Comparison of ENCODE assay signal across 20 cellular contexts in the genomic region with DNA sequence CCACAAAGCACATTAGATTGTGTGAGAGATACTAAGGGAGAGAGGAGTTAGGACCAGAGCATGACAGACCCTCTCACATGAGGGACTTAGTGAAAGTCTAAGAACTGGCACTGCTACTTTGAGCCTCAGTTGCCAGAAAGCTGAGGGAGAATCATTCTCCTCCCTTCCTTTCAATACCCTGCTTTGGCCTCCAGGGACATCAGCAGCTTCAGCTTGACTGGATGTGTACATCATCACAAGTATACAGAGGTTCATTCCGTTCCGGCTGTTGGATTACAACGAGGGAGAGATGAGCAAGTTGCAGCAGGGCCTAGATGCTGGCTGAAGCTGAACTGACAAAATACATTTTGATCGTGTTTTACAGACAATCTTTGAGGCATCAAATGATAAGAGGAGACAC. TPM values are rescaled to one million over a fixed set of nuclear protein-coding genes. Genes with fewer than 3 reads are reported as not detected.
DNase-seq lines count a peak whose midpoint lies in the region; ATAC-seq and TF ChIP-seq lines count a peak whose summit lies in the region.
"Had no signal": no experiment of that assay in that cellular context is flagged by ENCODE, and none has a peak within 500 bp of the region (broad histone marks: within the 10 kb centered on the region; RNA-seq: fewer than 3 reads in every experiment).

No MANE protein-coding gene starts in this region.

- H4K91ac ChIP-seq in neuronal stem cell (ENCODE audit: low read depth, low read length, poor library complexity), result no peak overlapping the region

- WGBS in neuronal stem cell (ENCODE audit: extremely low coverage in 2 of 2, insufficient read length in 2 of 2, insufficient replicate concordance in 1 of 2), 2 donors, result no CpG with 5 or more reads among the region's 4 CpGs
- 79 to 86% methylated on average over 4 of the region's 4 CpGs for WGBS in tibial nerve, 2 donors

- H3K23ac ChIP-seq in neuronal stem cell (ENCODE audit: low read depth, low read length, poor library complexity), result no peak overlapping the region

- DNase-seq in GM10266 (ENCODE audit: extremely low spot score) (no peak), SK-N-DZ (ENCODE audit: low spot score) (peak; percentile 55), neuronal stem cell (ENCODE audit: low spot score) (no peak), tibial nerve (ENCODE audit: low spot score in 2 of 2) (no peak), midbrain (lab: John Stamatoyannopoulos, UW) (no peak), dedifferentiated amniotic fluid mesenchymal stem cell (ENCODE audit: extremely low spot score) (no peak)
- DNase-seq: activated CD4-positive, alpha-beta T cell treated with anti-CD3 and anti-CD28 coated beads, Interleukin-2, amount 10 ng/mL, durations not matched to agents 24 days and 14 days; activated naive CD8-positive, alpha-beta T cell treated with anti-CD3 and anti-CD28 coated beads, Interleukin-2, amount 50 U/mL, for 24 hours; AML-193; body of pancreas; effector memory CD4-positive, alpha-beta T cell; NCI-H1105 treated with DMSO at 0.1 percent for 48 hours; stimulated activated CD4-positive, alpha-beta T cell treated with anti-CD3 and anti-CD28 coated beads, Interleukin-1b, Interleukin-23, amount 100 ng/mL, for 48 hours had no signal

- no peak overlapping the region for H2BK15ac ChIP-seq in neuronal stem cell (ENCODE audit: low read length)

- H3K27ac ChIP-seq in neuronal stem cell (replicated peaks; ENCODE audit: low read length) (no peak overlapping the region), tibial nerve (no peak overlapping the region)
- H3K27ac ChIP-seq: body of pancreas, RWPE1, thoracic aorta had no signal

- H3K9me3 ChIP-seq in neuronal stem cell (replicated peaks in 1 of 2; ENCODE audit: control insufficient read depth in 2 of 2, insufficient read depth in 1 of 2, low read depth in 1 of 2, low read length in 2 of 2) (no peaks in the 10 kb centered on the region), tibial nerve (no peaks in the 10 kb centered on the region)
- H3K9me3 ChIP-seq: body of pancreas, HAP-1, thoracic aorta had no signal

- no peak overlapping the region for H3K14ac ChIP-seq in neuronal stem cell (ENCODE audit: low read length)

- no peak for TF ChIP-seq EP300 in tibial nerve (IDR thresholded peaks at IDR 0.05)

- H3K4me1 ChIP-seq in neuronal stem cell (ENCODE audit: control insufficient read depth in 2 of 2, insufficient read depth in 1 of 2, low read depth in 1 of 2, low read length in 2 of 2), result peaks cover 0 to 3% of the 10 kb centered on the region in 2 donors
- no peaks in the 10 kb centered on the region for H3K4me1 ChIP-seq in tibial nerve
- H3K4me1 ChIP-seq: body of pancreas, HAP-1 had no signal

- H4K8ac ChIP-seq in neuronal stem cell (ENCODE audit: low read depth, low read length), result peak overlapping the region; percentile 5

- peak; percentile 64 for ATAC-seq in GM18868 (IDR thresholded peaks at IDR 0.05; ENCODE audit: unreplicated experiment)
- ATAC-seq: activated naive CD8-positive, alpha-beta T cell treated with anti-CD3 and anti-CD28 coated beads, Interleukin-2, amount 50 U/mL, for 24 hours; activated T-helper 17 cell treated with anti-CD3 and anti-CD28 coated beads, Interleukin-2, amount 50 U/mL, for 72 hours; body of pancreas; left lobe of liver; stimulated activated memory B cell treated with anti-CD40 and anti-IgM and Interleukin-4, amounts not matched to agents 10 μg/mL and 1 μg/mL and 100 μg/mL, for 72 hours had no signal

- H2BK120ac ChIP-seq in neuronal stem cell (ENCODE audit: low read depth, low read length), result no peak overlapping the region

- no peak for TF ChIP-seq POLR2A in tibial nerve (IDR thresholded peaks at IDR 0.05)

- no peak overlapping the region for H3K4me2 ChIP-seq in neuronal stem cell (ENCODE audit: insufficient read depth, low read length, poor library complexity, severe bottlenecking)

- no peak overlapping the region for H2AK5ac ChIP-seq in neuronal stem cell (ENCODE audit: low read depth, low read length)

- H3K79me1 ChIP-seq in neuronal stem cell (ENCODE audit: low read depth, low read length), result no peaks in the 10 kb centered on the region

- TF ChIP-seq CTCF in GM10266 (IDR thresholded peaks at IDR 0.05; ENCODE audit: control insufficient read depth, insufficient read depth, low read depth, missing control alignments), result peak; percentile 8
- no peak for TF ChIP-seq CTCF in tibial nerve (IDR thresholded peaks at IDR 0.05)

- H3K36me3 ChIP-seq in neuronal stem cell (replicated peaks in 1 of 2; ENCODE audit: control insufficient read depth in 2 of 2, insufficient read depth in 2 of 2, low read length in 2 of 2), result no peaks in the 10 kb centered on the region
- no peaks in the 10 kb centered on the region for H3K36me3 ChIP-seq in tibial nerve
- H3K36me3 ChIP-seq: HAP-1, thoracic aorta had no signal

- H2AFZ ChIP-seq in neuronal stem cell (ENCODE audit: low read length), result no peak overlapping the region

- no peak overlapping the region for H3K4ac ChIP-seq in neuronal stem cell (ENCODE audit: low read length)

- H3K18ac ChIP-seq in neuronal stem cell (ENCODE audit: low read length), result no peak overlapping the region

- H3K4me3 ChIP-seq in neuronal stem cell (ENCODE audit: low read length in 2 of 2) (no peak overlapping the region), tibial nerve (no peak overlapping the region)
- H3K4me3 ChIP-seq: body of pancreas, HAP-1, thoracic aorta had no signal

- no peaks in the 10 kb centered on the region for H3K27me3 ChIP-seq in neuronal stem cell (ENCODE audit: control insufficient read depth in 3 of 3, insufficient read depth in 3 of 3, low read depth in 1 of 3, low read length in 3 of 3)
- no peaks in the 10 kb centered on the region for H3K27me3 ChIP-seq in tibial nerve
- H3K27me3 ChIP-seq: body of pancreas had no signal

- H3K9ac ChIP-seq in neuronal stem cell (ENCODE audit: low read depth, low read length, poor library complexity), result no peak overlapping the region

- H2BK12ac ChIP-seq in neuronal stem cell (ENCODE audit: low read length), result no peak overlapping the region

- H2BK5ac ChIP-seq in neuronal stem cell (ENCODE audit: low read length), result no peak overlapping the region

RNA-seq across cellular contexts. Expression of a gene that starts 15.7 kb away (rescaled TPM):
- 11.6 and 12.9 TPM in 2 replicates for polyA plus RNA-seq in SK-N-DZ (2014; cell fraction: cytosol; rRNA removed)
- 14.1 and 14.8 TPM in 2 replicates for polyA plus RNA-seq in SK-N-DZ (2014; cell fraction: nucleus; rRNA removed)
- polyA plus RNA-seq in neuronal stem cell (2013, experiment 1 of 2), result 4.5 TPM
- polyA plus RNA-seq in neuronal stem cell (2013, experiment 2 of 2), result 4.6 TPM
- total RNA-seq in tibial nerve, result 1 to 10 TPM in 3 of 4 donors, under 1 TPM in 1; 0.90 to 5.1 (median 1.1) TPM
- total RNA-seq: activated CD4-positive, alpha-beta T cell treated with anti-CD3 and anti-CD28 coated beads, Interleukin-2, amount 10 ng/mL, durations not matched to agents 24 days and 14 days had no signal
